Comparison of ENCODE assay signal across 8 cellular contexts in the genomic region with DNA sequence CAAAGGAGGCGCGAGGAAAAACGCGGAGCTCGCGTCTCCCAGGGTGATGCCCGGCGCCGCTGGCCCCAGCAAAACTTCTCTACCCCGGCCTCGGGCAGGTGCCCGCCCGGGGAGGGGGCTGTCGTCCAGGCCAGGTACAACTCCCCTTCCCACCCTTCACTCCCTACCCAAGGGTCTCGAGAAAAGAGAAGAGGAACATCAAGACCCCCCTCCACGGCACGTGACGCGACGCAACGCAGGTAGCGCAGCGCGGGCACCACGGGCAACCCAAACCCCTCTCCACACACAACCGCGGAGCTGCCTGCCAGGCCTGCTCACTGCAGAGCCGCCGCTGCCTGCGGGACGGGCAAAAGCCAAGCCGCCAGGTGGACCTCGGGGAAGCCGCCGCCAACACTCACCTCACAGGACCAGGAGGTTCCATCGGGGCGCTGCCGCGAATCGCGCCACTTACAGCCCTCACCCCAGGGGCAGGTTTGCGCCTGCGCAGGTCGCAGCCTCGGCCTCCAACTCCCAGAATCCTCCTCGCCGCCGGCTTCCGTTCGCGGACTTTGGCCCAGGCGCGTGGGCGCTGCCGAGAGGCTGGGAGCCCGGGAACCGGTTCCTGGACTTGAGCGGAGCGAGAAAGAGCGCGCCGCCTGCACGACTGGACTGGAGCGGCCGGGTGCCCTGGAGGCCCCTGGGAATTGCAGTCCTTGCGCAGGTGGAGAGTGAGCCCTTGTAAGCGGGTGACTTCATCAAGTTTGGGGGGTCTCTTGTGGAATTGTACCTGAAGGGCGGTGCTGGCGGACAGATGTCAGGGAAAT.
A peak's percentile ranks its signal among the peaks of the same experiment; 100 is the strongest.
DNase-seq lines count a peak whose midpoint lies in the region; ATAC-seq lines count a peak whose summit lies in the region.

A gene (minus strand): TSS at position 477 of the 803 bp plus-strand sequence. CDS start 56 bp downstream, at position 421.

- peak within 1 kb of the TSS; percentile 35 for H3K27ac ChIP-seq in ACC112 (ENCODE audit: low read depth, low read length)

- H3K27me3 ChIP-seq in ACC112 (ENCODE audit: insufficient read depth, low read length): peaks cover 18% of the 10 kb centered on the region

- H3K27me3 Mint-ChIP-seq in central memory CD8-positive, alpha-beta T cell: peaks cover 23% of the 10 kb centered on the region

- H3K36me3 ChIP-seq in ACC112 (ENCODE audit: insufficient read depth, low read length): peaks cover 37% of the 10 kb centered on the region

- ATAC-seq in GM18873 (IDR thresholded peaks at IDR 0.05; ENCODE audit: low FRiP score, unreplicated experiment): peak; percentile 84
- peak; percentile 87 for ATAC-seq in HG03175 (IDR thresholded peaks at IDR 0.05; ENCODE audit: unreplicated experiment)
- ATAC-seq in central memory CD8-positive, alpha-beta T cell (replicated peaks; ENCODE audit: extremely low read depth, poor library complexity, severe bottlenecking): peak; percentile 85

- peaks cover 15% of the 10 kb centered on the region for H3K79me2 ChIP-seq in ACC112 (ENCODE audit: control insufficient read depth, insufficient read depth, low read length, unreplicated experiment)

- H3K4me3 Mint-ChIP-seq in central memory CD8-positive, alpha-beta T cell: peak within 1 kb of the TSS; percentile 82

- H3K9me3 Mint-ChIP-seq in central memory CD8-positive, alpha-beta T cell: no peaks in the 10 kb centered on the region

- H3K4me3 ChIP-seq in ACC112 (ENCODE audit: low read depth, low read length): peak within 1 kb of the TSS; percentile 92

- peak within 1 kb of the TSS; percentile 76 for H2AFZ ChIP-seq in ACC112 (ENCODE audit: low read length, unreplicated experiment)

- H3K36me3 Mint-ChIP-seq in central memory CD8-positive, alpha-beta T cell (ENCODE audit: insufficient read depth): peaks cover 23% of the 10 kb centered on the region

- DNase-seq in NCI-H345 (lab: John Stamatoyannopoulos, UW) (peak; percentile 92), iris pigment epithelial cell (ENCODE audit: low read depth) (peak; percentile 91)
- peak; percentile 75 for DNase-seq in activated CD4-positive, CD25-positive, alpha-beta regulatory T cell treated with anti-CD3 and anti-CD28 coated beads, Interleukin-2, amount 50 U/mL, for 16 hours (ENCODE audit: low read depth, low spot score)
- DNase-seq in central memory CD8-positive, alpha-beta T cell (ENCODE audit: low spot score in 2 of 2): peak; percentile 75 to 80
- peak; percentile 80 to 92 for DNase-seq in stimulated activated CD4-positive, alpha-beta T cell treated with anti-CD3 and anti-CD28 coated beads, Interleukin-12 subunit alpha, Interleukin-12 subunit beta, amount 100 ng/mL, for 24 hours (ENCODE audit: low read depth in 2 of 2)

- H3K4me1 Mint-ChIP-seq in central memory CD8-positive, alpha-beta T cell: peaks cover 27% of the 10 kb centered on the region

- H3K4me1 ChIP-seq in ACC112 (ENCODE audit: control insufficient read depth, insufficient read depth, low read length, unreplicated experiment): peaks cover 5% of the 10 kb centered on the region

- H3K27ac Mint-ChIP-seq in central memory CD8-positive, alpha-beta T cell (ENCODE audit: low read depth): peak within 1 kb of the TSS; percentile 33

Comparison
In these comparisons a context has a peak if more than half of its experiments do, and no peak if none do; other contexts are left out.
1. Peak in every context shown above with its lines: DNase-seq, ATAC-seq, H3K4me3 ChIP-seq and H3K27ac ChIP-seq.